Comparison of ENCODE assay signal across 9 cellular contexts in genomic region chr14:38197001-38197760, GRCh38. TPM values are rescaled to one million over a fixed set of nuclear protein-coding genes. Genes with fewer than 3 reads are reported as not detected.
A peak's percentile ranks its signal among the peaks of the same experiment; 100 is the strongest.
DNase-seq lines count a peak whose midpoint lies in the region; FAIRE-seq and TF ChIP-seq lines count a peak whose summit lies in the region.
"Had no signal": no experiment of that assay in that cellular context is flagged by ENCODE, and none has a peak within 500 bp of the region (broad histone marks: within the 10 kb centered on the region; RNA-seq: fewer than 3 reads in every experiment).

No MANE protein-coding gene starts in this region.

- H3K4me1 Mint-ChIP-seq in mesothelial cell of epicardium = no peaks in the 10 kb centered on the region

- FAIRE-seq in HTR-8/SVneo (lab: Jason Lieb, UNC) = no peak

- no peak overlapping the region for H3K4me3 Mint-ChIP-seq in mesothelial cell of epicardium

- peak; percentile 76 for TF ChIP-seq CTCF in C4-2B (conservative IDR thresholded peaks at IDR 0.05)
- peak; percentile 55 for TF ChIP-seq CTCF in cardiac fibroblast (IDR thresholded peaks at IDR 0.05; ENCODE audit: low read depth, low read length)
- peak; percentile 96 for TF ChIP-seq CTCF in mesothelial cell of epicardium (IDR thresholded peaks at IDR 0.05; ENCODE audit: unreplicated experiment)

- peaks cover 39% of the 10 kb centered on the region for H3K27me3 Mint-ChIP-seq in mesothelial cell of epicardium (ENCODE audit: low read depth)

- DNase-seq in HS-5 (ENCODE audit: low read depth) (peak; percentile 32), cardiac fibroblast (ENCODE audit: low read depth in 2 of 2) (peak; percentile 14 to 28), mesothelial cell of epicardium (ENCODE audit: low spot score in 2 of 2, unreplicated experiment in 2 of 2) (no peak), HTR-8/SVneo (ENCODE audit: insufficient read length, low spot score) (no peak), 8988T (no peak), NCI-H2196 (lab: John Stamatoyannopoulos, UW; ENCODE audit: unreplicated experiment) (no peak), MV-4-11 (lab: John Stamatoyannopoulos, UW) (no peak)

- H3K27ac ChIP-seq in C4-2B = no peak overlapping the region

- no peak overlapping the region for H3K27ac Mint-ChIP-seq in mesothelial cell of epicardium

- no peak overlapping the region for H3K4me3 ChIP-seq in cardiac fibroblast (replicated peaks in 1 of 2; ENCODE audit: low read depth in 2 of 2, low read length in 2 of 2)

- no peaks in the 10 kb centered on the region for H3K9me3 Mint-ChIP-seq in mesothelial cell of epicardium

- H3K36me3 Mint-ChIP-seq in mesothelial cell of epicardium = no peaks in the 10 kb centered on the region

RNA-seq across cellular contexts. Expression of gene SSTR1, which starts 10.5 kb away (rescaled TPM):
- not detected in 3 replicates for total RNA-seq in mesothelial cell of epicardium
- total RNA-seq: NCI-H460 had no signal

RNA-seq across cellular contexts. Expression of gene CLEC14A, which starts 58.7 kb away (rescaled TPM):
- total RNA-seq in mesothelial cell of epicardium = 0.13 TPM in 1 of 3 replicates, not detected in the others
- total RNA-seq: NCI-H460 had no signal

Comparison
In these comparisons a context has a peak if more than half of its experiments do, and no peak if none do; other contexts are left out.
1. DNase-seq: peak in HS-5 (single experiment) and cardiac fibroblast (2 of 2); none in mesothelial cell of epicardium (0 of 2), HTR-8/SVneo (single experiment), 8988T (single experiment), NCI-H2196 (single experiment) and MV-4-11 (single experiment).
2. Peak in every context shown above with its lines, with median percentiles within 50 percentile points of each other: CTCF ChIP-seq.